11 cellular contexts compared by ENCODE assay signal in genomic region chr1:224696891-224697765, GRCh38.
DNase-seq lines count a peak whose midpoint lies in the region; ATAC-seq and TF ChIP-seq lines count a peak whose summit lies in the region.
"Had no signal": no experiment of that assay in that cellular context is flagged by ENCODE, and none has a peak within 500 bp of the region (broad histone marks: within the 10 kb centered on the region; RNA-seq: fewer than 3 reads in every experiment).

No MANE protein-coding gene starts in this region.

- H3K27me3 ChIP-seq in ACC112 (ENCODE audit: insufficient read depth, low read length), result no peaks in the 10 kb centered on the region
- H3K27me3 ChIP-seq in HCT116 (ENCODE audit: insufficient read depth, low read length), result no peaks in the 10 kb centered on the region
- H3K27me3 ChIP-seq: BE2C had no signal

- H3K4me3 ChIP-seq in ACC112 (ENCODE audit: low read depth, low read length) (no peak overlapping the region), HCT116 (replicated peaks in 1 of 2; ENCODE audit: low read depth in 1 of 2, low read length in 2 of 2) (no peak overlapping the region), fibroblast of the aortic adventitia (ENCODE audit: low read depth, low read length) (no peak overlapping the region)

- no peak for TF ChIP-seq CTCF in HCT116 (IDR thresholded peaks at IDR 0.05 in 2 of 3, conservative IDR thresholded peaks at IDR 0.05 in 1 of 3; ENCODE audit: borderline replicate concordance in 1 of 3, insufficient read depth in 1 of 3, low read depth in 2 of 3, low read length in 2 of 3)
- no peak for TF ChIP-seq CTCF in fibroblast of the aortic adventitia (IDR thresholded peaks at IDR 0.05; ENCODE audit: insufficient read depth, low read length)

- H3K9me3 ChIP-seq in HCT116 (ENCODE audit: control insufficient read depth in 1 of 2, insufficient read depth in 1 of 2, low read depth in 1 of 2, low read length in 2 of 2), result no peaks in the 10 kb centered on the region
- H3K9me3 ChIP-seq: BE2C had no signal

- POLR2A ChIA-PET in HCT116 (lab: Charles Lee), result no interaction called here

- no peak overlapping the region for H3K27ac Mint-ChIP-seq in activated CD8-positive, alpha-beta memory T cell treated with anti-CD3 and anti-CD28 coated beads, Interleukin-2, amount 10 ng/mL, durations not matched to agents 7 days and 5 days
- H3K27ac Mint-ChIP-seq: activated CD4-positive, alpha-beta T cell treated with anti-CD3 and anti-CD28 coated beads, Interleukin-2, amount 10 ng/mL, durations not matched to agents 7 days and 5 days had no signal

- CTCF ChIA-PET in HCT116 (lab: Charles Lee), result no interaction called here
- CTCF ChIA-PET in activated CD8-positive, alpha-beta memory T cell treated with anti-CD3 and anti-CD28 coated beads, Interleukin-2, amount 10 ng/mL, durations not matched to agents 7 days and 5 days (lab: Charles Lee), result no interaction called here

- no peak for DNase-seq in HCT116 (ENCODE audit: low read depth, low spot score)
- DNase-seq in RPMI7951 (ENCODE audit: low read depth), result peak; percentile 82
- DNase-seq in fibroblast of the aortic adventitia (ENCODE audit: low read depth), result peak; percentile 83
- no peak for DNase-seq in NCI-H2029 treated with DMSO at 0.1 percent for 48 hours (lab: John Stamatoyannopoulos, UW)
- DNase-seq in NCI-H510A (lab: John Stamatoyannopoulos, UW), result no peak
- no peak for DNase-seq in activated CD8-positive, alpha-beta memory T cell treated with anti-CD3 and anti-CD28 coated beads, Interleukin-2, amount 10 ng/mL, durations not matched to agents 7 days and 5 days
- DNase-seq: activated CD4-positive, alpha-beta T cell treated with anti-CD3 and anti-CD28 coated beads, Interleukin-2, amount 10 ng/mL, durations not matched to agents 7 days and 5 days; activated gamma-delta T cell; BE2C had no signal

- no peak for ATAC-seq in HCT116
- ATAC-seq in GM21529 (IDR thresholded peaks at IDR 0.05; ENCODE audit: unreplicated experiment), result no peak
- ATAC-seq in activated CD8-positive, alpha-beta memory T cell treated with anti-CD3 and anti-CD28 coated beads, Interleukin-2, amount 10 ng/mL, durations not matched to agents 7 days and 5 days, result no peak

- intact Hi-C loops in HCT116 (cut with micrococcal nuclease), result no loop called here

- H3K36me3 ChIP-seq in ACC112 (ENCODE audit: insufficient read depth, low read length) (no peaks in the 10 kb centered on the region), HCT116 (ENCODE audit: control insufficient read depth in 1 of 2, insufficient read depth in 2 of 2, low read length in 2 of 2) (no peaks in the 10 kb centered on the region)
- H3K36me3 ChIP-seq: BE2C had no signal

- H4K20me1 ChIP-seq in HCT116 (ENCODE audit: insufficient read depth), result no peaks in the 10 kb centered on the region

- no peak overlapping the region for H3K4me2 ChIP-seq in HCT116 (ENCODE audit: low read length)

- no peak for TF ChIP-seq RAD21 in HCT116 (IDR thresholded peaks at IDR 0.05; ENCODE audit: low read depth)

- H3K36me3 Mint-ChIP-seq in activated CD8-positive, alpha-beta memory T cell treated with anti-CD3 and anti-CD28 coated beads, Interleukin-2, amount 10 ng/mL, durations not matched to agents 7 days and 5 days, result no peaks in the 10 kb centered on the region

- no peak overlapping the region for H3K9ac ChIP-seq in HCT116 (ENCODE audit: low read length)

- H3K27ac ChIP-seq in ACC112 (ENCODE audit: low read depth, low read length), result peak overlapping the region; percentile 17; the same call in 1 of the 2 replicates
- no peak overlapping the region for H3K27ac ChIP-seq in HCT116 (ENCODE audit: low read depth, low read length)

- no peaks in the 10 kb centered on the region for H3K9me2 ChIP-seq in HCT116 (ENCODE audit: insufficient read depth)

- BruUV-seq in HCT116 (replicated peaks; lab: Mats Ljungman, UMichigan), result no TSS peak

- TF ChIP-seq POLR2A in HCT116 (IDR thresholded peaks at IDR 0.05; ENCODE audit: borderline replicate concordance, extremely low read depth, insufficient read depth, insufficient read length), result no peak

- H2AFZ ChIP-seq in ACC112 (ENCODE audit: low read length, unreplicated experiment), result no peak overlapping the region
- no peak overlapping the region for H2AFZ ChIP-seq in HCT116 (ENCODE audit: low read depth, low read length, poor library complexity, severe bottlenecking)

- RAD21 ChIA-PET in HCT116 (lab: Charles Lee; ENCODE audit: low non-redundant PET in 1 of 2, low total read pairs in 2 of 2, uncharacterized antibody in 2 of 2, unreplicated experiment in 2 of 2), result no interaction called here

- H3K79me2 ChIP-seq in ACC112 (ENCODE audit: control insufficient read depth, insufficient read depth, low read length, unreplicated experiment) (no peaks in the 10 kb centered on the region), HCT116 (ENCODE audit: insufficient read depth, low read length) (no peaks in the 10 kb centered on the region)

- no peaks in the 10 kb centered on the region for H3K9me3 Mint-ChIP-seq in activated CD8-positive, alpha-beta memory T cell treated with anti-CD3 and anti-CD28 coated beads, Interleukin-2, amount 10 ng/mL, durations not matched to agents 7 days and 5 days (ENCODE audit: low read depth)
- H3K9me3 Mint-ChIP-seq: activated CD4-positive, alpha-beta T cell treated with anti-CD3 and anti-CD28 coated beads, Interleukin-2, amount 10 ng/mL, durations not matched to agents 7 days and 5 days had no signal

- no peak overlapping the region for H3K4me3 Mint-ChIP-seq in activated CD8-positive, alpha-beta memory T cell treated with anti-CD3 and anti-CD28 coated beads, Interleukin-2, amount 10 ng/mL, durations not matched to agents 7 days and 5 days
- H3K4me3 Mint-ChIP-seq: activated CD4-positive, alpha-beta T cell treated with anti-CD3 and anti-CD28 coated beads, Interleukin-2, amount 10 ng/mL, durations not matched to agents 7 days and 5 days had no signal

- H3K4me1 ChIP-seq in ACC112 (ENCODE audit: control insufficient read depth, insufficient read depth, low read length, unreplicated experiment), result peaks cover 10% of the 10 kb centered on the region
- no peaks in the 10 kb centered on the region; a peak in 1 of 4 replicates for H3K4me1 ChIP-seq in HCT116 (ENCODE audit: control insufficient read depth in 1 of 2, insufficient read depth in 2 of 2, low read length in 2 of 2)
- H3K4me1 ChIP-seq: BE2C had no signal

- no peaks in the 10 kb centered on the region for H3K4me1 Mint-ChIP-seq in activated CD8-positive, alpha-beta memory T cell treated with anti-CD3 and anti-CD28 coated beads, Interleukin-2, amount 10 ng/mL, durations not matched to agents 7 days and 5 days
- H3K4me1 Mint-ChIP-seq: activated CD4-positive, alpha-beta T cell treated with anti-CD3 and anti-CD28 coated beads, Interleukin-2, amount 10 ng/mL, durations not matched to agents 7 days and 5 days had no signal

- no peaks in the 10 kb centered on the region for H3K27me3 Mint-ChIP-seq in activated CD8-positive, alpha-beta memory T cell treated with anti-CD3 and anti-CD28 coated beads, Interleukin-2, amount 10 ng/mL, durations not matched to agents 7 days and 5 days
- H3K27me3 Mint-ChIP-seq: activated CD4-positive, alpha-beta T cell treated with anti-CD3 and anti-CD28 coated beads, Interleukin-2, amount 10 ng/mL, durations not matched to agents 7 days and 5 days had no signal

TF ChIP-seq in HCT116, 20 proteins besides CTCF, POLR2A, EP300 and RAD21:
- peak; percentile 65 for TF ChIP-seq FOSL1 (IDR thresholded peaks at IDR 0.05; ENCODE audit: low read depth)
- TF ChIP-seq SP1 (IDR thresholded peaks at IDR 0.05; ENCODE audit: low read depth), result no peak
- peak; percentile 65 for TF ChIP-seq MAX (IDR thresholded peaks at IDR 0.05)

Comparison
In these comparisons a context has a peak if more than half of its experiments do, and no peak if none do; other contexts are left out.
1. DNase-seq: peak in RPMI7951 (single experiment) and fibroblast of the aortic adventitia (single experiment); none in HCT116 (single experiment), NCI-H2029 treated with DMSO at 0.1 percent for 48 hours (single experiment), NCI-H510A (single experiment) and activated CD8-positive, alpha-beta memory T cell treated with anti-CD3 and anti-CD28 coated beads, Interleukin-2, amount 10 ng/mL, durations not matched to agents 7 days and 5 days (single experiment).